Comparison of ENCODE assay signal across 8 cellular contexts in genomic region chr11:68844376-68844775, GRCh38. TPM values are rescaled to one million over a fixed set of nuclear protein-coding genes. Genes with fewer than 3 reads are reported as not detected.
DNase-seq lines count a peak whose midpoint lies in the region; ATAC-seq, FAIRE-seq and TF ChIP-seq lines count a peak whose summit lies in the region.

No MANE protein-coding gene starts in this region.

- H3K79me2 ChIP-seq in DOHH2 (ENCODE audit: control insufficient read depth, low read length): no peaks in the 10 kb centered on the region
- no peaks in the 10 kb centered on the region for H3K79me2 ChIP-seq in OCI-LY1 (ENCODE audit: insufficient read depth, low read length)

- H2AFZ ChIP-seq in OCI-LY1 (ENCODE audit: low read length): no peak overlapping the region

- TF ChIP-seq CTCF in DOHH2 (IDR thresholded peaks at IDR 0.05; ENCODE audit: low read depth, low read length, poor library complexity, severe bottlenecking) (no peak), OCI-LY1 (IDR thresholded peaks at IDR 0.05; ENCODE audit: low read length) (no peak), epithelial cell of proximal tubule (conservative IDR thresholded peaks at IDR 0.05; ENCODE audit: low read depth, low read length) (no peak), pancreas (IDR thresholded peaks at IDR 0.05) (no peak)

- H3F3A ChIP-seq in DOHH2 (ENCODE audit: control insufficient read depth, insufficient read depth) (peaks cover 10% of the 10 kb centered on the region), OCI-LY1 (ENCODE audit: insufficient read depth, low read length) (peaks cover 11% of the 10 kb centered on the region; the same call in 1 of the 2 replicates)

- DNase-seq in epithelial cell of proximal tubule (ENCODE audit: low read depth): no peak
- no peak for DNase-seq in pancreas
- DNase-seq in left lobe of liver (ENCODE audit: low spot score): no peak
- DNase-seq in NCI-H446 (lab: John Stamatoyannopoulos, UW): no peak
- no peak for DNase-seq in SJCRH30

- no peak for FAIRE-seq in pancreas (lab: Jason Lieb, UNC)

- peak overlapping the region; percentile 56; the same call in 1 of the 2 replicates for H3K4me2 ChIP-seq in DOHH2 (ENCODE audit: low read length)
- H3K4me2 ChIP-seq in OCI-LY1 (ENCODE audit: low read length): peak overlapping the region; percentile 68

- H3K4me1 ChIP-seq in DOHH2 (ENCODE audit: control insufficient read depth, low read length) (peaks cover 46% of the 10 kb centered on the region), OCI-LY1 (ENCODE audit: insufficient read depth, low read length, severe bottlenecking) (peaks cover 46% of the 10 kb centered on the region), pancreas (peaks cover 0 to 13% (median 0%) of the 10 kb centered on the region in 3 donors), SJCRH30 (no peaks in the 10 kb centered on the region)

- H3K36me3 ChIP-seq in DOHH2 (ENCODE audit: control insufficient read depth, low read length) (no peaks in the 10 kb centered on the region), OCI-LY1 (ENCODE audit: insufficient read depth, low read length) (no peaks in the 10 kb centered on the region), pancreas (no peaks in the 10 kb centered on the region), SJCRH30 (no peaks in the 10 kb centered on the region)

- H3K9ac ChIP-seq in OCI-LY1 (ENCODE audit: low read length): peak overlapping the region; percentile 47; the same call in 1 of the 2 replicates

- 74 to 76% methylated on average over 3 of the region's 3 CpGs for WGBS in pancreas, 2 donors

- H3K27me3 ChIP-seq in DOHH2 (ENCODE audit: control insufficient read depth, low read length): peaks cover 53% of the 10 kb centered on the region
- no peaks in the 10 kb centered on the region; the same call in 1 of the 2 replicates for H3K27me3 ChIP-seq in OCI-LY1 (ENCODE audit: insufficient read depth, low read length)
- H3K27me3 ChIP-seq in pancreas: no peaks in the 10 kb centered on the region
- no peaks in the 10 kb centered on the region for H3K27me3 ChIP-seq in SJCRH30

- no peaks in the 10 kb centered on the region for H4K20me1 ChIP-seq in DOHH2 (ENCODE audit: control insufficient read depth, insufficient read depth, low read depth, low read length)
- H4K20me1 ChIP-seq in OCI-LY1 (ENCODE audit: insufficient read depth, low read length): no peaks in the 10 kb centered on the region

- no peak for ATAC-seq in pancreas
- ATAC-seq in left lobe of liver: no peak
- ATAC-seq in GM21390 (IDR thresholded peaks at IDR 0.05; ENCODE audit: unreplicated experiment): no peak

- H3K4me3 ChIP-seq in DOHH2 (ENCODE audit: low read length) (no peak overlapping the region), OCI-LY1 (ENCODE audit: low read depth, low read length, poor library complexity, severe bottlenecking) (peak overlapping the region; percentile 81), epithelial cell of proximal tubule (ENCODE audit: low read depth, low read length) (peak overlapping the region; percentile 57), pancreas (peak overlapping the region in 2 of 4 donors; percentile 11 to 64), SJCRH30 (no peak overlapping the region)

- H3K9me2 ChIP-seq in DOHH2 (replicated peaks; ENCODE audit: control insufficient read depth, low read length) (no peaks in the 10 kb centered on the region), OCI-LY1 (ENCODE audit: low read depth, low read length) (no peaks in the 10 kb centered on the region)

- H3K27ac ChIP-seq in DOHH2 (ENCODE audit: low read depth, low read length): no peak overlapping the region
- H3K27ac ChIP-seq in OCI-LY1 (ENCODE audit: low read depth, low read length, poor library complexity, severe bottlenecking): no peak overlapping the region
- H3K27ac ChIP-seq in pancreas: peak overlapping the region; percentile 50 to 71 (median 60)
- no peak overlapping the region for H3K27ac ChIP-seq in SJCRH30

- intact Hi-C loops in pancreas (cut with DNase I): no loop called here

- no peaks in the 10 kb centered on the region for H3K9me3 ChIP-seq in DOHH2 (ENCODE audit: control insufficient read depth, insufficient read depth, low read length)
- H3K9me3 ChIP-seq in OCI-LY1 (ENCODE audit: low read length): no peaks in the 10 kb centered on the region
- no peaks in the 10 kb centered on the region for H3K9me3 ChIP-seq in pancreas
- no peaks in the 10 kb centered on the region for H3K9me3 ChIP-seq in SJCRH30 (replicated peaks)

RNA-seq across cellular contexts. Expression of gene CPT1A, which starts 2.7 kb away (rescaled TPM):
- 6.7 and 10.2 TPM in 2 replicates for total RNA-seq in epithelial cell of proximal tubule
- 10 to 100 TPM; 16.9 to 33.7 (median 22.7) TPM for total RNA-seq in pancreas
- 10 to 100 TPM in 1 of 2 donors, 1 to 10 TPM in 1; 9.5 to 15.6 TPM for polyA plus RNA-seq in pancreas
- total RNA-seq in left lobe of liver: 56.6 TPM
- 0.02 and 0.51 TPM in 2 replicates for total RNA-seq in SJCRH30 (2014; rRNA removed; shearing (Covaris generic))

RNA-seq across cellular contexts. Expression of gene MRPL21, which starts 59.3 kb away (rescaled TPM):
- 80.1 and 107 TPM in 2 replicates for total RNA-seq in epithelial cell of proximal tubule
- 10 to 100 TPM; 17.9 to 28.1 (median 23.6) TPM for total RNA-seq in pancreas
- 10 to 100 TPM; 38.1 to 42.1 TPM for polyA plus RNA-seq in pancreas
- 23.4 TPM for total RNA-seq in left lobe of liver
- total RNA-seq in SJCRH30 (2014; rRNA removed; shearing (Covaris generic)): 37.6 and 39.0 TPM in 2 replicates

RNA-seq across cellular contexts. Expression of gene IGHMBP2, which starts 59.3 kb away (rescaled TPM):
- total RNA-seq in epithelial cell of proximal tubule: 10.3 and 12.1 TPM in 2 replicates
- total RNA-seq in pancreas: 10 to 100 TPM in 3 of 6 donors, 1 to 10 TPM in 3; 8.5 to 13.3 (median 10.7) TPM
- 10 to 100 TPM; 33.0 to 41.3 TPM for polyA plus RNA-seq in pancreas
- total RNA-seq in left lobe of liver: 14.8 TPM
- 8.7 and 11.1 TPM in 2 replicates for total RNA-seq in SJCRH30 (2014; rRNA removed; shearing (Covaris generic))

Comparison
In these comparisons a context has a peak if more than half of its experiments do, and no peak if none do; other contexts are left out.
1. H3K27ac ChIP-seq: peak in pancreas (4 of 4); none in DOHH2 (single experiment), OCI-LY1 (single experiment) and SJCRH30 (single experiment).
2. H3K4me3 ChIP-seq: peak in OCI-LY1 (single experiment) and epithelial cell of proximal tubule (single experiment); none in DOHH2 (single experiment) and SJCRH30 (single experiment).